ENCODE assay signal across 10 cellular contexts in genomic region chr12:50275545-50275944, GRCh38. TPM values are rescaled to one million over a fixed set of nuclear protein-coding genes. Genes with fewer than 3 reads are reported as not detected.
DNase-seq lines count a peak whose midpoint lies in the region; ATAC-seq, FAIRE-seq and TF ChIP-seq lines count a peak whose summit lies in the region.
"Had no signal": no experiment of that assay in that cellular context is flagged by ENCODE, and none has a peak within 500 bp of the region (broad histone marks: within the 10 kb centered on the region; RNA-seq: fewer than 3 reads in every experiment).

No MANE protein-coding gene starts in this region.

- peak; percentile 24 for FAIRE-seq in colon (lab: Jason Lieb, UNC)

- ATAC-seq in left colon: peak; percentile 92
- ATAC-seq in HG03520 (IDR thresholded peaks at IDR 0.05; ENCODE audit: unreplicated experiment): no peak

- no peak for TF ChIP-seq CTCF in stomach (IDR thresholded peaks at IDR 0.05)

- no peaks in the 10 kb centered on the region for H3K27me3 ChIP-seq in stomach

- WGBS in stomach, 5 donors: 8 to 27% (median 17%) methylated on average over 1 of the region's 1 CpG

- peaks cover 13 to 88% (median 48%) of the 10 kb centered on the region in 4 donors for H3K4me1 ChIP-seq in stomach

- no peaks in the 10 kb centered on the region for H3K9me3 ChIP-seq in stomach

- intact Hi-C loops in left colon (cut with DNase I, micrococcal nuclease): no loop called here
- intact Hi-C loops in stomach (cut with DNase I; ENCODE audit: low total_unique reads): no loop called here

- no peak for TF ChIP-seq POLR2A in stomach (IDR thresholded peaks at IDR 0.05)

- H3K4me3 ChIP-seq in stomach: no peak overlapping the region

- DNase-seq in NCI-H226: peak; percentile 22
- peak; percentile 83 to 89 for DNase-seq in left colon
- DNase-seq in stomach: peak; percentile 59
- no peak for DNase-seq in NK-92 treated with Interleukin-12 subunit alpha and Interleukin-12 subunit beta, amount 100 ng/mL, for 24 hours (lab: John Stamatoyannopoulos, UW)
- DNase-seq in iPS-NIHi11 (ENCODE audit: low spot score): no peak
- DNase-seq in 8988T: no peak
- DNase-seq: IMR-90 had no signal

- TF ChIP-seq EP300 in stomach (IDR thresholded peaks at IDR 0.05): no peak

- peak overlapping the region; percentile 9 to 89 (median 80) for H3K27ac ChIP-seq in stomach
- H3K27ac ChIP-seq: VCaP had no signal

- H3K36me3 ChIP-seq in stomach: no peaks in the 10 kb centered on the region

RNA-seq across cellular contexts. Expression of gene LIMA1, which starts 7.8 kb away (rescaled TPM):
- total RNA-seq in left colon (100 to 1,000 TPM; 279 to 296 TPM), stomach (100 to 1,000 TPM in 3 of 5 donors, 10 to 100 TPM in 2; 71.0 to 143 (median 132) TPM)
- 10 to 100 TPM; 28.7 to 72.4 (median 33.7) TPM for polyA plus RNA-seq in stomach

Comparison
In these comparisons a context has a peak if more than half of its experiments do, and no peak if none do; other contexts are left out.
1. DNase-seq: peak in NCI-H226 (single experiment), left colon (2 of 2) and stomach (single experiment); none in NK-92 treated with Interleukin-12 subunit alpha and Interleukin-12 subunit beta, amount 100 ng/mL, for 24 hours (single experiment), iPS-NIHi11 (single experiment) and 8988T (single experiment).